Comparison of ENCODE assay signal across 8 cellular contexts in genomic region chr3:150220791-150221190, GRCh38.
A peak's percentile ranks its signal among the peaks of the same experiment; 100 is the strongest.
DNase-seq lines count a peak whose midpoint lies in the region; ATAC-seq and TF ChIP-seq lines count a peak whose summit lies in the region.

No MANE protein-coding gene starts in this region.

- no peak overlapping the region for H3K4me3 Mint-ChIP-seq in activated CD4-positive, alpha-beta T cell treated with anti-CD3 and anti-CD28 coated beads, Interleukin-2, amount 10 ng/mL, durations not matched to agents 7 days and 5 days

- peak overlapping the region; percentile 32 for H3K4me2 ChIP-seq in trophoblast cell (ENCODE audit: low read length)

- H2AK5ac ChIP-seq in trophoblast cell (ENCODE audit: low read length) = no peak overlapping the region

- CTCF ChIA-PET in BJ (lab: Yijun Ruan, JAX) = interaction anchor here (0.9 to 5.9 kb wide), 9 partner anchors 9 to 455 kb away, joined by 3 to 38 read pairs (median 5); no protein-coding TSS in a partner anchor
- CTCF ChIA-PET in activated CD4-positive, alpha-beta T cell treated with anti-CD3 and anti-CD28 coated beads, Interleukin-2, amount 10 ng/mL, durations not matched to agents 7 days and 5 days (lab: Charles Lee) = interaction anchor here (1.5 kb wide), 1 partner anchor 274 kb away, joined by 3 read pairs; no protein-coding TSS in a partner anchor

- H3K14ac ChIP-seq in trophoblast cell (ENCODE audit: low read length) = no peak overlapping the region

- no peak overlapping the region for H4K8ac ChIP-seq in trophoblast cell (ENCODE audit: low read depth, low read length)

- H3K4me3 ChIP-seq in BJ (ENCODE audit: low read depth, low read length) (peak overlapping the region; percentile 28), NT2/D1 (ENCODE audit: insufficient read length, low read depth) (peak overlapping the region; percentile 12), fibroblast of mammary gland (ENCODE audit: control insufficient read depth, low read depth, low read length) (peak overlapping the region; percentile 49), trophoblast cell (ENCODE audit: low read depth, low read length) (no peak overlapping the region)

- H3K27me3 ChIP-seq in BJ (ENCODE audit: control insufficient read depth, insufficient read depth, low read length) (no peaks in the 10 kb centered on the region), NT2/D1 (ENCODE audit: insufficient read depth, insufficient read length) (peaks cover 23% of the 10 kb centered on the region), trophoblast cell (ENCODE audit: insufficient read depth, low read length) (no peaks in the 10 kb centered on the region)

- no peak overlapping the region for H4K12ac ChIP-seq in trophoblast cell (ENCODE audit: low read depth, low read length)

- H3K27me3 Mint-ChIP-seq in activated CD4-positive, alpha-beta T cell treated with anti-CD3 and anti-CD28 coated beads, Interleukin-2, amount 10 ng/mL, durations not matched to agents 7 days and 5 days = peaks cover 23% of the 10 kb centered on the region

- no peak overlapping the region for H3K27ac Mint-ChIP-seq in activated CD4-positive, alpha-beta T cell treated with anti-CD3 and anti-CD28 coated beads, Interleukin-2, amount 10 ng/mL, durations not matched to agents 7 days and 5 days

- H2BK5ac ChIP-seq in trophoblast cell (ENCODE audit: low read depth, low read length, poor library complexity) = no peak overlapping the region

- no peaks in the 10 kb centered on the region for H3K9me3 Mint-ChIP-seq in activated CD4-positive, alpha-beta T cell treated with anti-CD3 and anti-CD28 coated beads, Interleukin-2, amount 10 ng/mL, durations not matched to agents 7 days and 5 days

- H3K9ac ChIP-seq in NT2/D1 (ENCODE audit: insufficient read length, low read depth) (no peak overlapping the region), trophoblast cell (ENCODE audit: low read length) (no peak overlapping the region)

- peaks cover 2% of the 10 kb centered on the region for H3K79me1 ChIP-seq in trophoblast cell (ENCODE audit: low read length)

- DNase-seq in BJ (ENCODE audit: low read depth) = no peak
- DNase-seq in NT2/D1 (ENCODE audit: low read depth, low spot score) = no peak
- no peak for DNase-seq in fibroblast of mammary gland (ENCODE audit: low read depth)
- DNase-seq in trophoblast cell = no peak
- no peak for DNase-seq in activated CD4-positive, alpha-beta T cell treated with anti-CD3 and anti-CD28 coated beads, Interleukin-2, amount 10 ng/mL, durations not matched to agents 7 days and 5 days
- DNase-seq in stimulated activated CD4-positive, alpha-beta T cell treated with anti-CD3 and anti-CD28 coated beads, Interleukin-1b, Interleukin-23, amount 100 ng/mL, for 48 hours = no peak
- DNase-seq in Kasumi-1 (lab: John Stamatoyannopoulos, UW) = no peak

- H3K23ac ChIP-seq in trophoblast cell (ENCODE audit: low read length) = no peak overlapping the region

- POLR2A ChIA-PET in BJ (lab: Charles Lee) = no interaction called here
- POLR2A ChIA-PET in activated CD4-positive, alpha-beta T cell treated with anti-CD3 and anti-CD28 coated beads, Interleukin-2, amount 10 ng/mL, durations not matched to agents 7 days and 5 days (lab: Charles Lee) = no interaction called here

- peaks cover 11% of the 10 kb centered on the region for H3K9me3 ChIP-seq in NT2/D1 (ENCODE audit: insufficient read depth, low read length)
- no peaks in the 10 kb centered on the region for H3K9me3 ChIP-seq in trophoblast cell (ENCODE audit: insufficient read depth, low read depth, low read length)

- no peak for ATAC-seq in HG02759 (IDR thresholded peaks at IDR 0.05; ENCODE audit: unreplicated experiment)

- H3K27ac ChIP-seq in trophoblast cell (ENCODE audit: low read depth, low read length) = no peak overlapping the region

- H3K4me1 Mint-ChIP-seq in activated CD4-positive, alpha-beta T cell treated with anti-CD3 and anti-CD28 coated beads, Interleukin-2, amount 10 ng/mL, durations not matched to agents 7 days and 5 days = peaks cover 3% of the 10 kb centered on the region

- WGBS in trophoblast cell (ENCODE audit: extremely low coverage, insufficient coverage, insufficient read length) = no CpG with 5 or more reads among the region's 5 CpGs

- H3K4ac ChIP-seq in trophoblast cell (ENCODE audit: low read depth, low read length) = no peak overlapping the region

- H3K36me3 ChIP-seq in BJ (ENCODE audit: control insufficient read depth, insufficient read depth, low read length) (no peaks in the 10 kb centered on the region), NT2/D1 (ENCODE audit: insufficient read depth, insufficient read length, low read length) (no peaks in the 10 kb centered on the region), trophoblast cell (ENCODE audit: control insufficient read depth in 1 of 2, insufficient read depth in 2 of 2, low read length in 2 of 2) (no peaks in the 10 kb centered on the region)

- H3K79me2 ChIP-seq in trophoblast cell (ENCODE audit: control insufficient read depth, insufficient read depth, low read length, poor library complexity) = no peaks in the 10 kb centered on the region

- H2BK12ac ChIP-seq in trophoblast cell (ENCODE audit: low read length) = no peak overlapping the region

- no peak overlapping the region for H2BK120ac ChIP-seq in trophoblast cell (ENCODE audit: insufficient read depth, low read length, poor library complexity)

- H2AFZ ChIP-seq in trophoblast cell (ENCODE audit: insufficient read depth, low read length, poor library complexity) = no peak overlapping the region

- no peak overlapping the region for H4K91ac ChIP-seq in trophoblast cell (ENCODE audit: low read depth, low read length)

- TF ChIP-seq CTCF in BJ (IDR thresholded peaks at IDR 0.05; ENCODE audit: insufficient read depth, low read depth, low read length) (no peak), fibroblast of mammary gland (conservative IDR thresholded peaks at IDR 0.05; ENCODE audit: control insufficient read depth, insufficient read depth, low read depth, low read length) (no peak)

- no peak overlapping the region for H3K18ac ChIP-seq in trophoblast cell (ENCODE audit: low read length)

- H3K4me1 ChIP-seq in NT2/D1 (ENCODE audit: insufficient read depth, insufficient read length) = peaks cover 12% of the 10 kb centered on the region
- peaks cover 9% of the 10 kb centered on the region in 2 experiments for H3K4me1 ChIP-seq in trophoblast cell (ENCODE audit: control insufficient read depth in 1 of 2, insufficient read depth in 2 of 2, low read length in 2 of 2)

- no peaks in the 10 kb centered on the region for H3K36me3 Mint-ChIP-seq in activated CD4-positive, alpha-beta T cell treated with anti-CD3 and anti-CD28 coated beads, Interleukin-2, amount 10 ng/mL, durations not matched to agents 7 days and 5 days (ENCODE audit: low read depth)
